Comparison of ENCODE assay signal across 25 cellular contexts in the genomic region with DNA sequence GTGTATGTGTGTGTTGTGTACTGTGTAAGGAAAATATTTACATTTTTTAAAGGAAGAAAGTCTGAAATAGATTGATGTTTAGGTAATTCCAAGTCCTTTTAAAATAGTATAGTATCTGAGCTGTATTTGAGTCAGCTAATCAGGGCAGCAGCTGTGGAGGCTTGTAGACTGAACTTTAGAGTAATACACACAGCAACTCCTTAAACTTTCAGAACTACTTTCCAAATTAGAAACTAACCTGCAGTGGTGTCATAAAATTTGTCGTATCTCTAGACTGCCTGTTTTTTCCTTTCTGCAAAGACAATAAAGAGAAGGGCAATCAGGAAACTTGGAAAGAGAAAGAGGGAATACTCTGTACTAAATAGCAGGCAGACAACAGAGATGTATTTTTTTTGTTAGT.
"Had no signal": no experiment of that assay in that cellular context is flagged by ENCODE, and none has a peak within 500 bp of the region (broad histone marks: within the 10 kb centered on the region; RNA-seq: fewer than 3 reads in every experiment).

No MANE protein-coding gene starts in this region.

- H3K27me3 ChIP-seq: brain microvascular endothelial cell, dorsolateral prefrontal cortex, esophagus muscularis mucosa had no signal

- H3K27ac ChIP-seq: brain microvascular endothelial cell, coronary artery, dorsolateral prefrontal cortex, esophagus muscularis mucosa, WERI-Rb-1 had no signal

- H3K36me3 ChIP-seq: brain microvascular endothelial cell, esophagus muscularis mucosa, WERI-Rb-1 had no signal

- H3K4me3 ChIP-seq: coronary artery, dorsolateral prefrontal cortex, esophagus muscularis mucosa had no signal

- ATAC-seq: activated CD4-positive, CD25-positive, alpha-beta regulatory T cell treated with anti-CD3 and anti-CD28 coated beads, Interleukin-2, amount 50 U/mL, for 24 hours; activated CD8-positive, alpha-beta T cell treated with anti-CD3 and anti-CD28 coated beads for 36 hours; activated T-cell treated with anti-CD3 and anti-CD28 coated beads, Interleukin-2, amount 50 U/mL, for 4 hours; activated T-helper 17 cell treated with anti-CD3 and anti-CD28 coated beads, Interleukin-2, amount 50 U/mL, for 72 hours; effector memory CD8-positive, alpha-beta T cell; T-helper 17 cell had no signal

- DNase-seq: activated B cell treated with CpG ODN at 0.5 μM for 24 hours; activated CD4-positive, alpha-beta T cell treated with anti-CD3 and anti-CD28 coated beads for 48 hours; activated CD4-positive, alpha-beta T cell treated with anti-CD3 and anti-CD28 coated beads, Interleukin-2, amount 50 U/mL, for 1 hour; activated CD4-positive, alpha-beta T cell treated with anti-CD3 and anti-CD28 coated beads, Interleukin-2, amount 50 U/mL, for 48 hours; activated CD8-positive, alpha-beta memory T cell treated with anti-CD3 and anti-CD28 coated beads for 24 hours; activated CD8-positive, alpha-beta T cell treated with anti-CD3 and anti-CD28 coated beads for 36 hours; activated effector memory CD4-positive, alpha-beta T cell treated with Interleukin-2 at 50 U/mL for 16 hours; activated gamma-delta T cell treated with Interleukin-2 at 50 U/mL for 16 hours; activated naive CD4-positive, alpha-beta T cell treated with anti-CD3 and anti-CD28 coated beads, Interleukin-2, amount 50 U/mL, for 16 hours; activated naive CD4-positive, alpha-beta T cell treated with Interleukin-2 at 50 U/mL for 16 hours; activated T-cell treated with anti-CD3 and anti-CD28 coated beads, Interleukin-2, amount 50 U/mL, for 4 hours; amniotic stem cell; anterior cingulate cortex; brain microvascular endothelial cell; dorsolateral prefrontal cortex; effector memory CD8-positive, alpha-beta T cell; erythroblast; T-helper 1 cell; T-helper 17 cell; T1000; WERI-Rb-1 had no signal
